In the genomic region with DNA sequence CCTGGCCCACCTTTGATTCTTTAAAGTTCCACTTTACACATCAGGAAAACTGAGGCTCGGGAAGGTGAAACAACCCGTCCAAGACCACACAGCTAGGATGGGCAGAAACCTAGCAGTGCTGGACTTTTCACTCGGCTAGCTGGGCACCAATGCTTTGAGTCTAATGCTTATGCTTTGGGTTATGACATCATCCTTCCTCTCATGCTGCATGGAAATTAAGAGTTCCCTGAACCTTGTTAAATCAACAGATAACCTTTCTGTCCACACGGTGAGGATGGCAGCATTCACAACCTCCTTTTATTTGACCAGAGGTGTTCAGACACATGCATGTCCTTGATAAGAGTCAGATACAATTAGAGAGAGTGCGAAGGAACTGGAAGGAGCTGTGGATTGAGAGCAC, we compare ENCODE assay signal across 8 cellular contexts.
"Had no signal": no experiment of that assay in that cellular context is flagged by ENCODE, and none has a peak within 500 bp of the region (broad histone marks: within the 10 kb centered on the region; RNA-seq: fewer than 3 reads in every experiment).

No MANE protein-coding gene starts in this region.

- DNase-seq: H9, HCEC 1CT, HFFc6, IMR-90, KG1 had no signal

- H3K4me3 ChIP-seq: GM23338, K562 had no signal

- ATAC-seq: K562 had no signal

- H3K27ac Mint-ChIP-seq: GM23338, HFFc6 had no signal

- H3K27ac ChIP-seq: HL-60 had no signal

- H3K4me3 Mint-ChIP-seq: GM23338, H9, HFFc6 had no signal

- H3K9me3 Mint-ChIP-seq: H9, HFFc6 had no signal
